Comparison of ENCODE assay signal across 1 cellular context in the genomic region with DNA sequence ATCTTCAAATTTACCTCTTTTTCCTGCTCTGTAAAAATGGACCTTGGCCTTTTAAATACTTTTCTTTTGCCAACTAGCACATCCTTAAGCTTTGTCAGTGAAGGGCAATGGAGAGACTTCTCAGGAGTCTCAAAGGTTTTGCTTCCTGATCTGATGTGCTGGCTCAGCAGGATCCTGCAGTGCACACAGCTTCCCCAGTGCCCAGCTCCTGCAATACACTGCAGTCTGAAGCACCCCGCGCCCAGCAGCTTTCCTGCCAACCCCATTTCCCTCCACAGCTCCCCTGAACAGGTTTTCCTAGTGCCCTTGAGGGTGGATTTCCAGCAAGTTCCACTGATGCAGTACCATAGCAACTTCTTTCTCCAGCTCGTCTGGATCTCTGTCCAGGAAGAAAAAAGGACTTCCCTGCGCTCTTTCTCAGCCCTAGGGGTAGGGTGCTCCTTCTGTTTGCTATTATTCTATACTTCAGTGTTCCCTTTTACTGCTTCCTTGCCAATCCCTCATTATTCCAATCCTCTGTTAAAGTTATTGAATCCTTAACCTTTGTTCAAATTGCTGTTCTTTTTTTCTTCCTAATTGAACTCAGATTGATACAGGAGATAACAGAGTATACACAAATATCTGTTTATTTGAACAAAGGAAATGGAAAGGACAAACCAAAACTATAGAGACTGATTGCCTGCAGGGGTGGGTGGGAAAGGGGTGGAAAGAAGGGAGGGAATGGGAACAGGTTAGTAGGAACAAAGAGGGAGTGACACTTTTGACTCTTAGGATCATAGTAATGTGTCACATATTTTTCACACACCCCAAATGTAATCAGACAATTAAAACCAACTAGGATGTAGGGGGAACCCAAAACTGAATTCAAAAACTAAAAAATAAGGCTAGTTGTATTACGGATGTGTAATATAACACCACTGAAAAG.
TF ChIP-seq lines count a peak whose summit lies in the region.

No MANE protein-coding gene starts in this region.

TF ChIP-seq in GM12878, 131 proteins besides CTCF, POLR2A, EP300 and RAD21:
- no peak for TF ChIP-seq KLF5 (IDR thresholded peaks at IDR 0.05; ENCODE audit: partially characterized antibody)
- TF ChIP-seq SP1 (IDR thresholded peaks at IDR 0.05; ENCODE audit: low read depth, low read length) = no peak
- TF ChIP-seq MEF2A (IDR thresholded peaks at IDR 0.05; ENCODE audit: insufficient read depth, low read depth, low read length) = no peak
- no peak for TF ChIP-seq BCL11A (IDR thresholded peaks at IDR 0.05; ENCODE audit: low read depth, low read length)
- TF ChIP-seq BMI1 (IDR thresholded peaks at IDR 0.05; ENCODE audit: borderline replicate concordance) = no peak
- no peak for TF ChIP-seq HCFC1 (IDR thresholded peaks at IDR 0.05; ENCODE audit: low read length)
